In the genomic region with DNA sequence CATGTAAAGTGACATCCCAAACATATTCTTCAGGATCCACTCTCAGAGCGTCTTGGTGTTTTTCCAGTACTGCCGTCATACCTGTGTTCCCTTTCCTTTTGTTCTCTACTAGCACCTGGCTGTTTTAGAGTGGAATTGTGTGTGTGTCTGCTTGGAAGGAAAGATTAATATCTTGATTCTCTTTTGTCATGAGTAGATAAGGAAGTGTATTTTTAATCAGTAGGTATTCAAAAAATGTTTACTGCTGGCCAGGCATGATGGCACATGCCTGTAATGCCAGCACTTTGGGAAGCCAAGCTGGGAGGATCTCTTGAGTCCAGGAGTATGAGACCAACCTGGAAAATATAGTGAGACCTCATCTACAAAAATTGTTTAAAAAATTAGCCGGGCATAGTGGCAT, we compare ENCODE assay signal across 18 cellular contexts.
DNase-seq lines count a peak whose midpoint lies in the region; ATAC-seq and TF ChIP-seq lines count a peak whose summit lies in the region.
"Had no signal": no experiment of that assay in that cellular context is flagged by ENCODE, and none has a peak within 500 bp of the region (broad histone marks: within the 10 kb centered on the region; RNA-seq: fewer than 3 reads in every experiment).

No MANE protein-coding gene starts in this region.

- H4K5ac ChIP-seq in IMR-90 (ENCODE audit: low read depth, low read length): peak overlapping the region; percentile 30

- H3K27me3 Mint-ChIP-seq in activated CD4-positive, alpha-beta memory T cell treated with anti-CD3 and anti-CD28 coated beads, Interleukin-2, amount 10 ng/mL, durations not matched to agents 7 days and 5 days: peaks cover 29% of the 10 kb centered on the region

- DNase-seq in IMR-90 (no peak), body of pancreas (no peak), lung (ENCODE audit: low spot score) (no peak), smooth muscle cell (lab: John Stamatoyannopoulos, UW; ENCODE audit: unreplicated experiment) (no peak), OCI-M1 (lab: John Stamatoyannopoulos, UW) (no peak), NCI-H510A treated with DMSO at 0.1 percent for 48 hours (lab: John Stamatoyannopoulos, UW) (no peak)
- no peak for DNase-seq in activated CD4-positive, alpha-beta memory T cell treated with anti-CD3 and anti-CD28 coated beads, Interleukin-2, amount 10 ng/mL, durations not matched to agents 7 days and 5 days
- DNase-seq in activated CD4-positive, alpha-beta T cell treated with anti-CD3 and anti-CD28 coated beads, Interleukin-2, amount 50 U/mL, for 1 hour: no peak
- DNase-seq: activated CD4-positive, alpha-beta T cell treated with anti-CD3 and anti-CD28 coated beads for 36 hours; activated naive CD4-positive, alpha-beta T cell treated with anti-CD3 and anti-CD28 coated beads, Interleukin-2, amount 50 U/mL, for 16 hours; activated T-cell treated with anti-CD3 and anti-CD28 coated beads for 4 hours; brain microvascular endothelial cell; KBM-7; NCI-H226; SHP77; stimulated activated CD4-positive, alpha-beta T cell treated with anti-CD3 and anti-CD28 coated beads, Interleukin-12 subunit alpha, Interleukin-12 subunit beta, amount 100 ng/mL, for 4 hours; stimulated activated naive CD8-positive, alpha-beta T cell treated with anti-CD3 and anti-CD28 coated beads, Interleukin-15, Interleukin-2, amounts not matched to agents 100 U/mL and 50 U/mL, for 24 hours had no signal

- POLR2A ChIA-PET in IMR-90 (lab: Charles Lee; ENCODE audit: unreplicated experiment): no interaction called here
- POLR2A ChIA-PET in activated CD4-positive, alpha-beta memory T cell treated with anti-CD3 and anti-CD28 coated beads, Interleukin-2, amount 10 ng/mL, durations not matched to agents 7 days and 5 days (lab: Charles Lee): no interaction called here

- no CpG with 5 or more reads among the region's 3 CpGs for WGBS in IMR-90 (ENCODE audit: extremely low coverage in 2 of 2, insufficient read length in 1 of 2), 2 experiments
- 61 to 68% methylated on average over 3 of the region's 3 CpGs for WGBS in body of pancreas, 2 donors
- 75 to 90% methylated on average over 3 of the region's 3 CpGs for WGBS in lung, 2 donors
- WGBS in smooth muscle cell (ENCODE audit: low lambda C conversion rate): 82% methylated on average over 3 of the region's 3 CpGs

- H3K27ac Mint-ChIP-seq in activated CD4-positive, alpha-beta memory T cell treated with anti-CD3 and anti-CD28 coated beads, Interleukin-2, amount 10 ng/mL, durations not matched to agents 7 days and 5 days: no peak overlapping the region
- H3K27ac Mint-ChIP-seq: activated CD4-positive, alpha-beta T cell treated with anti-CD3 and anti-CD28 coated beads for 36 hours; memory B cell had no signal

- no peaks in the 10 kb centered on the region; the same call in 1 of the 2 replicates for H3K9me1 ChIP-seq in IMR-90 (ENCODE audit: insufficient read depth, low read length)

- dilution Hi-C loops in IMR-90 (cut with HindIII; ENCODE audit: low sequenced_read_pairs, unreplicated experiment): no loop called here

- H3K9me3 ChIP-seq in IMR-90 (ENCODE audit: control insufficient read depth, insufficient read depth, low read length): no peaks in the 10 kb centered on the region
- H3K9me3 ChIP-seq in body of pancreas: no peaks in the 10 kb centered on the region
- H3K9me3 ChIP-seq in lung (ENCODE audit: control insufficient read depth in 2 of 2, insufficient read depth in 1 of 2, low read length in 1 of 2): no peaks in the 10 kb centered on the region
- no peaks in the 10 kb centered on the region for H3K9me3 ChIP-seq in smooth muscle cell (replicated peaks; ENCODE audit: low read depth)

- 0 out of 2 replicates have a peak overlapping the region, but pooled peaks have one; percentile 29 for H2BK20ac ChIP-seq in IMR-90 (ENCODE audit: low read depth, low read length)

- peaks cover 75% of the 10 kb centered on the region for H3K79me2 ChIP-seq in smooth muscle cell (ENCODE audit: low read depth)

- H3K36me3 Mint-ChIP-seq in activated CD4-positive, alpha-beta memory T cell treated with anti-CD3 and anti-CD28 coated beads, Interleukin-2, amount 10 ng/mL, durations not matched to agents 7 days and 5 days (ENCODE audit: low read depth): no peaks in the 10 kb centered on the region
- H3K36me3 Mint-ChIP-seq: memory B cell had no signal

- H3K4me3 ChIP-seq in IMR-90 (ENCODE audit: insufficient read depth, low read depth, low read length) (no peak overlapping the region), body of pancreas (no peak overlapping the region), lung (no peak overlapping the region), smooth muscle cell (no peak overlapping the region)

- H3K36me3 ChIP-seq in IMR-90 (ENCODE audit: control insufficient read depth, insufficient read depth, low read length): no peaks in the 10 kb centered on the region
- no peaks in the 10 kb centered on the region for H3K36me3 ChIP-seq in body of pancreas (replicated peaks in 1 of 2; ENCODE audit: insufficient read depth in 1 of 2, low read depth in 2 of 2)
- no peaks in the 10 kb centered on the region for H3K36me3 ChIP-seq in lung (ENCODE audit: control insufficient read depth in 2 of 2, insufficient read depth in 2 of 2, low read length in 2 of 2)
- no peaks in the 10 kb centered on the region for H3K36me3 ChIP-seq in smooth muscle cell (ENCODE audit: low read depth)
- H3K36me3 ChIP-seq: brain microvascular endothelial cell had no signal

- H3K4me2 ChIP-seq in IMR-90 (ENCODE audit: low read depth, low read length): no peak overlapping the region
- no peak overlapping the region for H3K4me2 ChIP-seq in smooth muscle cell

- H3K9ac ChIP-seq in IMR-90 (ENCODE audit: low read depth, low read length) (no peak overlapping the region), smooth muscle cell (ENCODE audit: low read depth) (no peak overlapping the region)

- ATAC-seq in IMR-90 (ENCODE audit: low read depth) (no peak), body of pancreas (peak; percentile 60), lung (ENCODE audit: insufficient read depth, low FRiP score) (no peak)
- ATAC-seq: activated CD4-positive, alpha-beta T cell treated with anti-CD3 and anti-CD28 coated beads for 36 hours; stimulated activated naive CD8-positive, alpha-beta T cell treated with anti-CD3 and anti-CD28 coated beads, Interleukin-15, Interleukin-2, amounts not matched to agents 100 U/mL and 50 U/mL, for 24 hours had no signal

- intact Hi-C loops in IMR-90 (cut with micrococcal nuclease): no loop called here
- intact Hi-C loops in body of pancreas (cut with DNase I): no loop called here

- H2BK15ac ChIP-seq in IMR-90 (ENCODE audit: low read depth, low read length): peak overlapping the region; percentile 25; the same call in 1 of the 3 replicates

- H2AK9ac ChIP-seq in IMR-90 (replicated peaks; ENCODE audit: low read depth, low read length, poor library complexity): no peak overlapping the region

- H3K4me3 Mint-ChIP-seq in activated CD4-positive, alpha-beta memory T cell treated with anti-CD3 and anti-CD28 coated beads, Interleukin-2, amount 10 ng/mL, durations not matched to agents 7 days and 5 days: no peak overlapping the region
- H3K4me3 Mint-ChIP-seq: activated CD4-positive, alpha-beta T cell treated with anti-CD3 and anti-CD28 coated beads for 36 hours; memory B cell had no signal

- H3K18ac ChIP-seq in IMR-90 (ENCODE audit: low read depth, low read length): no peak overlapping the region

- no peaks in the 10 kb centered on the region for H3K9me3 Mint-ChIP-seq in activated CD4-positive, alpha-beta memory T cell treated with anti-CD3 and anti-CD28 coated beads, Interleukin-2, amount 10 ng/mL, durations not matched to agents 7 days and 5 days

- no peak overlapping the region; a peak in 1 of 4 replicates for H4K8ac ChIP-seq in IMR-90 (ENCODE audit: low read depth in 2 of 2, low read length in 2 of 2)

- peak overlapping the region; percentile 64 for H3K4ac ChIP-seq in IMR-90 (ENCODE audit: low read depth, low read length)

- H3F3A ChIP-seq in smooth muscle cell (ENCODE audit: low read depth): peaks cover 41% of the 10 kb centered on the region

- no peak overlapping the region for H2BK5ac ChIP-seq in IMR-90 (ENCODE audit: low read depth, low read length, poor library complexity, severe bottlenecking)

- H2AK5ac ChIP-seq in IMR-90 (ENCODE audit: low read depth, low read length): peak overlapping the region; percentile 47; the same call in 1 of the 2 replicates

- H3K27me3 ChIP-seq in IMR-90 (ENCODE audit: control insufficient read depth, insufficient read depth, low read length) (no peaks in the 10 kb centered on the region), body of pancreas (no peaks in the 10 kb centered on the region), lung (ENCODE audit: control insufficient read depth, insufficient read depth) (no peaks in the 10 kb centered on the region), smooth muscle cell (ENCODE audit: low read depth) (no peaks in the 10 kb centered on the region)
- H3K27me3 ChIP-seq: brain microvascular endothelial cell had no signal

- CTCF ChIA-PET in IMR-90 (lab: Yijun Ruan, JAX): no interaction called here
- CTCF ChIA-PET in activated CD4-positive, alpha-beta memory T cell treated with anti-CD3 and anti-CD28 coated beads, Interleukin-2, amount 10 ng/mL, durations not matched to agents 7 days and 5 days (lab: Charles Lee): no interaction called here

- TF ChIP-seq POLR2A in IMR-90 (IDR thresholded peaks at IDR 0.05; ENCODE audit: low read depth, low read length) (no peak), body of pancreas (IDR thresholded peaks at IDR 0.05) (no peak)

- 0 out of 2 replicates have a peak overlapping the region, but pooled peaks have one; percentile 1 for H4K91ac ChIP-seq in IMR-90 (ENCODE audit: insufficient read depth, low read depth, low read length)

- H3K23ac ChIP-seq in IMR-90 (ENCODE audit: low read depth, low read length): no peak overlapping the region

- H3K4me1 ChIP-seq in IMR-90 (ENCODE audit: control insufficient read depth, insufficient read depth, low read length) (peaks cover 17% of the 10 kb centered on the region), body of pancreas (no peaks in the 10 kb centered on the region), lung (ENCODE audit: control insufficient read depth in 2 of 2, insufficient read depth in 2 of 2, low read length in 2 of 2) (peaks cover 0 to 2% of the 10 kb centered on the region in 2 donors), smooth muscle cell (ENCODE audit: low read depth) (peaks cover 34% of the 10 kb centered on the region)

- H2AFZ ChIP-seq in IMR-90 (replicated peaks; ENCODE audit: low read length, poor library complexity) (no peak overlapping the region), smooth muscle cell (ENCODE audit: low read depth) (no peak overlapping the region)

- no TSS peak for BruUV-seq in IMR-90 (replicated peaks; lab: Mats Ljungman, UMichigan)

- H4K20me1 ChIP-seq in IMR-90 (ENCODE audit: insufficient read depth, low read length) (no peaks in the 10 kb centered on the region), smooth muscle cell (ENCODE audit: low read depth) (no peaks in the 10 kb centered on the region)

- H3K56ac ChIP-seq in IMR-90 (ENCODE audit: extremely low read depth, insufficient read depth, low read length): no peak overlapping the region

- in situ Hi-C loops in IMR-90 (cut with MboI; ENCODE audit: low sequenced_read_pairs): no loop called here

- peak overlapping the region; percentile 54; the same call in 1 of the 2 replicates for H2BK120ac ChIP-seq in IMR-90 (ENCODE audit: low read depth, low read length)

- H3K14ac ChIP-seq in IMR-90 (replicated peaks; ENCODE audit: low read depth, low read length): 0 out of 2 replicates have a peak overlapping the region, but pooled peaks have one; percentile 32

- no peaks in the 10 kb centered on the region for H3K4me1 Mint-ChIP-seq in activated CD4-positive, alpha-beta memory T cell treated with anti-CD3 and anti-CD28 coated beads, Interleukin-2, amount 10 ng/mL, durations not matched to agents 7 days and 5 days
- H3K4me1 Mint-ChIP-seq: activated CD4-positive, alpha-beta T cell treated with anti-CD3 and anti-CD28 coated beads for 36 hours; memory B cell had no signal

- TF ChIP-seq CTCF in IMR-90 (conservative IDR thresholded peaks at IDR 0.05; ENCODE audit: low read depth, low read length) (no peak), body of pancreas (IDR thresholded peaks at IDR 0.05) (no peak), lung (IDR thresholded peaks at IDR 0.05; ENCODE audit: control extremely low read depth, extremely low read depth) (no peak), smooth muscle cell (IDR thresholded peaks at IDR 0.05; ENCODE audit: borderline replicate concordance, insufficient read depth, poor library complexity, severe bottlenecking) (no peak)

- no peak for TF ChIP-seq RAD21 in IMR-90 (IDR thresholded peaks at IDR 0.05; ENCODE audit: low read length)

- H3K27ac ChIP-seq in IMR-90 (ENCODE audit: insufficient read depth, low read length) (no peak overlapping the region), body of pancreas (peak overlapping the region in 2 of 4 donors; percentile 37 to 46), lung (ENCODE audit: low read depth in 1 of 2, low read length in 1 of 2) (peak overlapping the region; percentile 33 to 73), smooth muscle cell (ENCODE audit: low read depth) (peak overlapping the region; percentile 94)

- no peaks in the 10 kb centered on the region for H3K79me1 ChIP-seq in IMR-90 (ENCODE audit: low read depth in 1 of 2, low read length in 2 of 2)
